In the genomic region with DNA sequence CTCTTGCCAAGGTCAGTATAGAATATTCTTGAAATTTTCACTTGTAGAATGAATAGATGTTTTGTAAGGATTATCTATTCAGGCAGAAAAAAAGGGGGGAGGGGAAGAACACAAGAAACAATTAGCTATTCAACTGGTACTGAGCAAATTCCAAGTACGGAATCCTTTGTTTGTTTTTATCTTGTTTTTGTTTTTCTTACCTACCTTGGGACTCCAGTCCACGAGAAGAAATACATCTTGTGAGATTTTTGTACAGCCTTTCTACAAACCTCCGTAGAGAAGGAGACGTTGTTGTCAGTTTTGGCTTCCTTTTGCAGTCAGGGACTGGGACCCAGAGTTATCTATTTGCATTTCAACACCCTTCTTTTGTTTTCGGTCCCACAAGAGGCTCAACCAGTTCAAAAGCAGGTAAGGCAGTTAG, we compare ENCODE assay signal across 14 cellular contexts. TPM values are rescaled to one million over a fixed set of nuclear protein-coding genes. Genes with fewer than 3 reads are reported as not detected.
DNase-seq lines count a peak whose midpoint lies in the region; ATAC-seq lines count a peak whose summit lies in the region.
"Had no signal": no experiment of that assay in that cellular context is flagged by ENCODE, and none has a peak within 500 bp of the region (broad histone marks: within the 10 kb centered on the region; RNA-seq: fewer than 3 reads in every experiment).

No MANE protein-coding gene starts in this region.

- ATAC-seq in GM21529 (IDR thresholded peaks at IDR 0.05; ENCODE audit: unreplicated experiment), result peak; percentile 61
- ATAC-seq in sciatic nerve, result peak; percentile 28
- no peak for ATAC-seq in GM21360 (IDR thresholded peaks at IDR 0.05; ENCODE audit: unreplicated experiment)
- ATAC-seq in stimulated activated naive B cell treated with anti-CD40 and anti-IgM and Interleukin-4, amounts not matched to agents 10 μg/mL and 1 μg/mL and 100 μg/mL, for 72 hours (replicated peaks), result no peak
- ATAC-seq: left lung had no signal

- peak overlapping the region; percentile 97 for H3K27ac ChIP-seq in iPS-18a (ENCODE audit: low read length)
- H3K27ac ChIP-seq: left lung had no signal

- H3K9ac ChIP-seq in iPS-18a (ENCODE audit: low read length), result peak overlapping the region; percentile 72

- no peak overlapping the region for H3K4me3 Mint-ChIP-seq in stimulated activated naive B cell treated with anti-CD40 and anti-IgM and Interleukin-4, amounts not matched to agents 10 μg/mL and 1 μg/mL and 100 μg/mL, for 72 hours
- H3K4me3 Mint-ChIP-seq: CD14-positive monocyte had no signal

- no peaks in the 10 kb centered on the region for H3K36me3 ChIP-seq in iPS-18a (ENCODE audit: control insufficient read depth, low read depth, low read length)
- H3K36me3 ChIP-seq: left lung had no signal

- H3K9me3 Mint-ChIP-seq in stimulated activated naive B cell treated with anti-CD40 and anti-IgM and Interleukin-4, amounts not matched to agents 10 μg/mL and 1 μg/mL and 100 μg/mL, for 72 hours, result peaks cover 3 to 5% of the 10 kb centered on the region in 2 donors
- H3K9me3 Mint-ChIP-seq: CD14-positive monocyte had no signal

- in situ Hi-C loops in SK-MEL-5 (cut with HindIII; ENCODE audit: low pct_unique_long_range_greater_than_20kb, low sequenced_read_pairs), result no loop called here

- H3K27me3 Mint-ChIP-seq in stimulated activated naive B cell treated with anti-CD40 and anti-IgM and Interleukin-4, amounts not matched to agents 10 μg/mL and 1 μg/mL and 100 μg/mL, for 72 hours, result no peaks in the 10 kb centered on the region

- no peak overlapping the region for H3K27ac Mint-ChIP-seq in stimulated activated naive B cell treated with anti-CD40 and anti-IgM and Interleukin-4, amounts not matched to agents 10 μg/mL and 1 μg/mL and 100 μg/mL, for 72 hours
- H3K27ac Mint-ChIP-seq: CD14-positive monocyte had no signal

- H3K4me3 ChIP-seq in iPS-18a (ENCODE audit: low read length), result peak overlapping the region; percentile 75
- H3K4me3 ChIP-seq: left lung had no signal

- DNase-seq in SK-MEL-5 (ENCODE audit: low read depth, low spot score) (peak; percentile 74), sciatic nerve (ENCODE audit: low spot score) (no peak), NOMO-1 (lab: John Stamatoyannopoulos, UW; ENCODE audit: unreplicated experiment in 2 of 2) (no peak)
- no peak for DNase-seq in activated T-cell treated with anti-CD3 and anti-CD28 coated beads, Interleukin-2, amount 50 U/mL, for 48 hours
- no peak for DNase-seq in stimulated activated naive B cell treated with anti-CD40 and anti-IgM and Interleukin-4, amounts not matched to agents 10 μg/mL and 1 μg/mL and 100 μg/mL, for 72 hours
- DNase-seq: activated CD8-positive, alpha-beta memory T cell treated with anti-CD3 and anti-CD28 coated beads for 24 hours; activated naive CD4-positive, alpha-beta T cell treated with anti-CD3 and anti-CD28 coated beads, Interleukin-2, amount 50 U/mL, for 16 hours; left lung; nucleus accumbens; stimulated activated naive CD4-positive, alpha-beta T cell treated with Interleukin-2 at 50 U/mL for 16 hours had no signal

- H3K36me3 Mint-ChIP-seq in stimulated activated naive B cell treated with anti-CD40 and anti-IgM and Interleukin-4, amounts not matched to agents 10 μg/mL and 1 μg/mL and 100 μg/mL, for 72 hours, result peaks cover 5 to 16% of the 10 kb centered on the region in 2 donors

- H3K4me1 Mint-ChIP-seq in stimulated activated naive B cell treated with anti-CD40 and anti-IgM and Interleukin-4, amounts not matched to agents 10 μg/mL and 1 μg/mL and 100 μg/mL, for 72 hours, result peaks cover 10 to 17% of the 10 kb centered on the region in 2 donors

- H3K4me1 ChIP-seq in iPS-18a (ENCODE audit: control insufficient read depth, low read depth, low read length), result peaks cover 61% of the 10 kb centered on the region

- no peaks in the 10 kb centered on the region for H3K27me3 ChIP-seq in iPS-18a (ENCODE audit: control insufficient read depth, insufficient read depth, low read length)
- H3K27me3 ChIP-seq: left lung had no signal

- intact Hi-C loops in sciatic nerve (cut with DNase I), result no loop called here

- no peaks in the 10 kb centered on the region for H3K9me3 ChIP-seq in iPS-18a (ENCODE audit: control insufficient read depth, low read depth, low read length)
- H3K9me3 ChIP-seq: left lung had no signal

RNA-seq across cellular contexts. Expression of a gene that starts 36.0 kb away (rescaled TPM):
- 20.4 and 21.5 TPM in 2 replicates for total RNA-seq in SK-MEL-5 (2014; rRNA removed; shearing (Covaris generic))
- polyA plus RNA-seq in SK-MEL-5 (2015; cell fraction: cytosol; rRNA removed), result 14.8 and 21.1 TPM in 2 replicates
- polyA plus RNA-seq in SK-MEL-5 (2015; cell fraction: nucleus; rRNA removed), result 27.2 and 27.3 TPM in 2 replicates
- total RNA-seq in sciatic nerve, result 16.1 TPM

Comparison
In these comparisons a context has a peak if more than half of its experiments do, and no peak if none do; other contexts are left out.
1. ATAC-seq: peak in GM21529 (single experiment) and sciatic nerve (single experiment); none in GM21360 (single experiment) and stimulated activated naive B cell treated with anti-CD40 and anti-IgM and Interleukin-4, amounts not matched to agents 10 μg/mL and 1 μg/mL and 100 μg/mL, for 72 hours (0 of 2).